In the genomic region with DNA sequence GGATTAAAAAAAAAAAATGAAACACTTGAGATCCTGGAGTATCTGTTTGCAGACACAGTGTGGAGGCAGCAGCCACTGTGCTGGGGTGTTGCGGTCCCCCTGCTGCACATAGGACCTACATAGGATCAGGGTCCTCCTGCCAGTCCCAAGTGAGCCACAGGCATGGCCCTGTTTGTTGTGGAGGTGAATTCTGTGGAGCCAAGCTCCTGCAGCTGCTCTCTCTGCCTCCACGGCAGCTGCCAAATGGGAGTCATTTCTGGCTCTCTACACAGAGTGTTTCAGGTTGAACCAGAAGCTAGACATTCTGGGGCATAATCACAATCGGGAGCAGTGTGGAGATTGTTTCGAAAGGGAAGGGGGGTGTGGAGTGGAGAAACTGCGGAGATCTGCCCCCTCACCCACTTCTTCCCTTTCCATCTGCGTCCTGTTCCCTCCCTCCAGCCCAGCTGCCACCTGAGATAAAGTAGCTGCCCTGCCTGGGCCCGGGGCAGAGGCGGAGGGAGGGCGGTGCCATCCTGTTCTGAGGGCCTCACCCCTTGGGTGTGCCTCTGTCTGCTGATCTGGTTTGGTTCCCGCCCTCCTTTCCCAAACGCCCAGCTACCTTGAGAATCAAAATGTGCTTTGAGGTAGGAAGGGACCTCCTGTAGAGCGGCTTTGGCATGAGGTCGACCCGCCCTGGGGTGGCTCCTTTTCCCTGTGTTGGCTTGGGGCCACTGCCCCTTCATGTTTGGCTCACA, we compare ENCODE assay signal across 8 cellular contexts.
DNase-seq lines count a peak whose midpoint lies in the region; ATAC-seq and TF ChIP-seq lines count a peak whose summit lies in the region.

No MANE protein-coding gene starts in this region.

- no peaks in the 10 kb centered on the region for H3K27me3 ChIP-seq in breast epithelium

- H3K4me1 Mint-ChIP-seq in progenitor cell of endocrine pancreas (ENCODE audit: low read depth): peaks cover 32% of the 10 kb centered on the region

- TF ChIP-seq RAD21 in Ishikawa (IDR thresholded peaks at IDR 0.05; ENCODE audit: low read depth): no peak

- H3K27me3 Mint-ChIP-seq in progenitor cell of endocrine pancreas: no peaks in the 10 kb centered on the region

- no peak for TF ChIP-seq POLR2A in breast epithelium (IDR thresholded peaks at IDR 0.05)

- no peak overlapping the region for H3K27ac Mint-ChIP-seq in progenitor cell of endocrine pancreas

- peak; percentile 94 for TF ChIP-seq EP300 in Ishikawa (IDR thresholded peaks at IDR 0.05; ENCODE audit: borderline replicate concordance)

- peaks cover 3% of the 10 kb centered on the region for H3K9me3 Mint-ChIP-seq in progenitor cell of endocrine pancreas (ENCODE audit: low read depth)

- no peaks in the 10 kb centered on the region for H3K36me3 ChIP-seq in breast epithelium

- no peaks in the 10 kb centered on the region for H3K9me3 ChIP-seq in breast epithelium

- intact Hi-C loops in breast epithelium (cut with DNase I; ENCODE audit: low total_unique reads): no loop called here

- TF ChIP-seq CTCF in C4-2B (conservative IDR thresholded peaks at IDR 0.05) (no peak), breast epithelium (IDR thresholded peaks at IDR 0.05) (no peak), progenitor cell of endocrine pancreas (IDR thresholded peaks at IDR 0.05; ENCODE audit: unreplicated experiment) (no peak)

- H3K36me3 Mint-ChIP-seq in progenitor cell of endocrine pancreas (ENCODE audit: insufficient read depth): peaks cover 5% of the 10 kb centered on the region

- H3K27ac ChIP-seq in C4-2B: peak overlapping the region; percentile 13; the same call in 1 of the 2 replicates
- H3K27ac ChIP-seq in breast epithelium: peak overlapping the region; percentile 13 to 61

- H3K4me3 ChIP-seq in breast epithelium: peak overlapping the region in 2 of 3 donors; percentile 1 to 7

- no peak overlapping the region for H3K4me3 Mint-ChIP-seq in progenitor cell of endocrine pancreas (ENCODE audit: low read depth)

- H3K4me1 ChIP-seq in breast epithelium: no peaks in the 10 kb centered on the region

- no peak for DNase-seq in breast epithelium (ENCODE audit: low spot score in 2 of 2)
- peak; percentile 61 for DNase-seq in mucosa of gallbladder (ENCODE audit: low spot score)
- no peak for DNase-seq in activated CD4-positive, CD25-positive, alpha-beta regulatory T cell (lab: John Stamatoyannopoulos, UW)
- no peak for DNase-seq in progenitor cell of endocrine pancreas (ENCODE audit: low spot score, unreplicated experiment)

- ATAC-seq in HG03354 (IDR thresholded peaks at IDR 0.05; ENCODE audit: poor library complexity, severe bottlenecking, unreplicated experiment) (no peak), HG02610 (IDR thresholded peaks at IDR 0.05; ENCODE audit: unreplicated experiment) (no peak)

TF ChIP-seq in Ishikawa, 13 proteins besides CTCF, POLR2A, EP300 and RAD21:
- TF ChIP-seq, protein P1, sequence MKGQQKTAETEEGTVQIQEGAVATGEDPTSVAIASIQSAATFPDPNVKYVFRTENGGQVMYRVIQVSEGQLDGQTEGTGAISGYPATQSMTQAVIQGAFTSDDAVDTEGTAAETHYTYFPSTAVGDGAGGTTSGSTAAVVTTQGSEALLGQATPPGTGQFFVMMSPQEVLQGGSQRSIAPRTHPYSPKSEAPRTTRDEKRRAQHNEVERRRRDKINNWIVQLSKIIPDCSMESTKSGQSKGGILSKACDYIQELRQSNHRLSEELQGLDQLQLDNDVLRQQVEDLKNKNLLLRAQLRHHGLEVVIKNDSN (IDR thresholded peaks at IDR 0.05): peak; percentile 53
- TF ChIP-seq CEBPB (IDR thresholded peaks at IDR 0.05): no peak; the same call in 1 of the 2 replicates
- peak; percentile 78 for TF ChIP-seq TEAD4 (IDR thresholded peaks at IDR 0.05)
- TF ChIP-seq ZBTB7A (IDR thresholded peaks at IDR 0.05; ENCODE audit: low read depth): no peak
- peak; percentile 94 for TF ChIP-seq NFIC (IDR thresholded peaks at IDR 0.05)
- no peak; the same call in 1 of the 2 replicates for TF ChIP-seq YY1 (IDR thresholded peaks at IDR 0.05; ENCODE audit: low read depth)
- TF ChIP-seq FOXM1 (IDR thresholded peaks at IDR 0.05; ENCODE audit: borderline replicate concordance, low read depth): peak; percentile 91
- TF ChIP-seq, protein P2, sequence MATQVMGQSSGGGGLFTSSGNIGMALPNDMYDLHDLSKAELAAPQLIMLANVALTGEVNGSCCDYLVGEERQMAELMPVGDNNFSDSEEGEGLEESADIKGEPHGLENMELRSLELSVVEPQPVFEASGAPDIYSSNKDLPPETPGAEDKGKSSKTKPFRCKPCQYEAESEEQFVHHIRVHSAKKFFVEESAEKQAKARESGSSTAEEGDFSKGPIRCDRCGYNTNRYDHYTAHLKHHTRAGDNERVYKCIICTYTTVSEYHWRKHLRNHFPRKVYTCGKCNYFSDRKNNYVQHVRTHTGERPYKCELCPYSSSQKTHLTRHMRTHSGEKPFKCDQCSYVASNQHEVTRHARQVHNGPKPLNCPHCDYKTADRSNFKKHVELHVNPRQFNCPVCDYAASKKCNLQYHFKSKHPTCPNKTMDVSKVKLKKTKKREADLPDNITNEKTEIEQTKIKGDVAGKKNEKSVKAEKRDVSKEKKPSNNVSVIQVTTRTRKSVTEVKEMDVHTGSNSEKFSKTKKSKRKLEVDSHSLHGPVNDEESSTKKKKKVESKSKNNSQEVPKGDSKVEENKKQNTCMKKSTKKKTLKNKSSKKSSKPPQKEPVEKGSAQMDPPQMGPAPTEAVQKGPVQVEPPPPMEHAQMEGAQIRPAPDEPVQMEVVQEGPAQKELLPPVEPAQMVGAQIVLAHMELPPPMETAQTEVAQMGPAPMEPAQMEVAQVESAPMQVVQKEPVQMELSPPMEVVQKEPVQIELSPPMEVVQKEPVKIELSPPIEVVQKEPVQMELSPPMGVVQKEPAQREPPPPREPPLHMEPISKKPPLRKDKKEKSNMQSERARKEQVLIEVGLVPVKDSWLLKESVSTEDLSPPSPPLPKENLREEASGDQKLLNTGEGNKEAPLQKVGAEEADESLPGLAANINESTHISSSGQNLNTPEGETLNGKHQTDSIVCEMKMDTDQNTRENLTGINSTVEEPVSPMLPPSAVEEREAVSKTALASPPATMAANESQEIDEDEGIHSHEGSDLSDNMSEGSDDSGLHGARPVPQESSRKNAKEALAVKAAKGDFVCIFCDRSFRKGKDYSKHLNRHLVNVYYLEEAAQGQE (IDR thresholded peaks at IDR 0.05; ENCODE audit: low read depth): 0 out of 2 replicates have a peak, but pooled peaks have one; percentile 17
- TF ChIP-seq TCF12 (IDR thresholded peaks at IDR 0.05; ENCODE audit: low read depth): peak; percentile 92
- peak; percentile 44 for TF ChIP-seq TAF1 (IDR thresholded peaks at IDR 0.05; ENCODE audit: low read depth)
- TF ChIP-seq, protein P3, sequence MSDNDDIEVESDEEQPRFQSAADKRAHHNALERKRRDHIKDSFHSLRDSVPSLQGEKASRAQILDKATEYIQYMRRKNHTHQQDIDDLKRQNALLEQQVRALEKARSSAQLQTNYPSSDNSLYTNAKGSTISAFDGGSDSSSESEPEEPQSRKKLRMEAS (IDR thresholded peaks at IDR 0.05): peak; percentile 90
- no peak for TF ChIP-seq CREB1 (IDR thresholded peaks at IDR 0.05; ENCODE audit: low read depth)
- TF ChIP-seq EGR1 (IDR thresholded peaks at IDR 0.05): peak; percentile 30; the same call in 1 of the 2 replicates
TF ChIP-seq in Ishikawa: peak in this region for 9.
